8 cellular contexts compared by ENCODE assay signal in genomic region chr3:56800373-56801150, GRCh38. TPM values are rescaled to one million over a fixed set of nuclear protein-coding genes. Genes with fewer than 3 reads are reported as not detected.
DNase-seq lines count a peak whose midpoint lies in the region; ATAC-seq and TF ChIP-seq lines count a peak whose summit lies in the region.

No MANE protein-coding gene starts in this region.

- H3K9me2 ChIP-seq in OCI-LY7 (ENCODE audit: insufficient read depth, low read length) = no peaks in the 10 kb centered on the region

- H3K4me3 ChIP-seq in OCI-LY7 (ENCODE audit: low read depth, low read length, poor library complexity, severe bottlenecking) (peak overlapping the region; percentile 72), right cardiac atrium (ENCODE audit: low read length) (peak overlapping the region; percentile 71)

- H3K36me3 ChIP-seq in OCI-LY7 (ENCODE audit: insufficient read depth, low read length) = no peaks in the 10 kb centered on the region

- BruUV-seq in OCI-LY7 (replicated peaks; lab: Mats Ljungman, UMichigan) = no TSS peak

- H3K9me3 ChIP-seq in OCI-LY7 (ENCODE audit: low read length) (no peaks in the 10 kb centered on the region), right cardiac atrium (ENCODE audit: control insufficient read depth, low read length) (no peaks in the 10 kb centered on the region)

- peaks cover 18% of the 10 kb centered on the region; the same call in 1 of the 2 replicates for H4K20me1 ChIP-seq in OCI-LY7 (ENCODE audit: insufficient read depth, low read length)

- intact Hi-C loops in OCI-LY7 (cut with micrococcal nuclease; ENCODE audit: unreplicated experiment) (loop anchor here (1.0 to 10.0 kb wide), 3 partner anchors 118 to 274 kb away; no protein-coding TSS in a partner anchor), right cardiac atrium (cut with DNase I) (loop anchor here in 3 of 4 donors (2.0 to 10.0 kb wide), 4 partner anchors 98 to 188 kb away; no protein-coding TSS in a partner anchor)

- peaks cover 44% of the 10 kb centered on the region for H3K4me1 ChIP-seq in OCI-LY7 (ENCODE audit: insufficient read depth, low read length, poor library complexity, severe bottlenecking)
- peaks cover 4% of the 10 kb centered on the region for H3K4me1 ChIP-seq in right cardiac atrium (ENCODE audit: control insufficient read depth, insufficient read depth, low read length)

- CTCF ChIA-PET in OCI-LY7 (lab: Charles Lee; ENCODE audit: unreplicated experiment) = interaction anchor here (0.6 to 2.0 kb wide), 5 partner anchors 16 to 97 kb away, joined by 3 to 5 read pairs (median 3); no protein-coding TSS in a partner anchor

- WGBS in right cardiac atrium = 62% methylated on average over 15 of the region's 15 CpGs

- H3K4me2 ChIP-seq in OCI-LY7 (ENCODE audit: low read length) = peak overlapping the region; percentile 94

- POLR2A ChIA-PET in OCI-LY7 (lab: Charles Lee) = interaction anchor here (0.5 to 3.9 kb wide), 25 partner anchors 8 to 786 kb away, joined by 3 to 33 read pairs (median 5); no protein-coding TSS in a partner anchor

- peak overlapping the region; percentile 47 for H3K27ac ChIP-seq in OCI-LY7 (ENCODE audit: low read depth, low read length, poor library complexity, severe bottlenecking)
- no peak overlapping the region for H3K27ac ChIP-seq in right cardiac atrium (ENCODE audit: low read length)

- ATAC-seq in GM18867 (IDR thresholded peaks at IDR 0.05; ENCODE audit: unreplicated experiment) = peak; percentile 48
- no peak for ATAC-seq in right cardiac atrium
- ATAC-seq in HG03378 (IDR thresholded peaks at IDR 0.05; ENCODE audit: unreplicated experiment) = no peak
- no peak for ATAC-seq in HG03108 (IDR thresholded peaks at IDR 0.05; ENCODE audit: unreplicated experiment)
- no peak for ATAC-seq in GM19395 (IDR thresholded peaks at IDR 0.05; ENCODE audit: unreplicated experiment)

- no peaks in the 10 kb centered on the region for H3K27me3 ChIP-seq in right cardiac atrium (ENCODE audit: control insufficient read depth, insufficient read depth)

- no peak for TF ChIP-seq CTCF in OCI-LY7 (conservative IDR thresholded peaks at IDR 0.05; ENCODE audit: low read length)

- peaks cover 17% of the 10 kb centered on the region; the same call in 1 of the 2 replicates for H3K79me2 ChIP-seq in OCI-LY7 (ENCODE audit: insufficient read depth, low read depth, low read length)

- no peak overlapping the region for H2AFZ ChIP-seq in OCI-LY7 (ENCODE audit: low read length)

- DNase-seq in OCI-LY7 (ENCODE audit: low spot score) (peak; percentile 80), right cardiac atrium (peak in 2 of 3 donors; percentile 37 to 48)
- DNase-seq in activated naive CD4-positive, alpha-beta T cell treated with Interleukin-2 at 50 U/mL for 16 hours = peak; percentile 79
- DNase-seq in stimulated activated CD4-positive, alpha-beta T cell treated with anti-CD3 and anti-CD28 coated beads, Interleukin-12 subunit alpha, Interleukin-12 subunit beta, amount 100 ng/mL, for 4 hours = peak; percentile 63

RNA-seq across cellular contexts. Expression of gene ARHGEF3, which starts 1.2 kb away (rescaled TPM):
- total RNA-seq in OCI-LY7 (2014; rRNA removed; shearing (Covaris generic)) = 10.8 and 14.1 TPM in 2 replicates
- total RNA-seq in OCI-LY7 (2022) = 21.7 and 26.9 TPM in 2 replicates
- total RNA-seq in right cardiac atrium = 10 to 100 TPM; 10.0 to 11.4 (median 11.2) TPM
- polyA plus RNA-seq in right cardiac atrium = 5.9 TPM
